17 cellular contexts compared by ENCODE assay signal in the genomic region with DNA sequence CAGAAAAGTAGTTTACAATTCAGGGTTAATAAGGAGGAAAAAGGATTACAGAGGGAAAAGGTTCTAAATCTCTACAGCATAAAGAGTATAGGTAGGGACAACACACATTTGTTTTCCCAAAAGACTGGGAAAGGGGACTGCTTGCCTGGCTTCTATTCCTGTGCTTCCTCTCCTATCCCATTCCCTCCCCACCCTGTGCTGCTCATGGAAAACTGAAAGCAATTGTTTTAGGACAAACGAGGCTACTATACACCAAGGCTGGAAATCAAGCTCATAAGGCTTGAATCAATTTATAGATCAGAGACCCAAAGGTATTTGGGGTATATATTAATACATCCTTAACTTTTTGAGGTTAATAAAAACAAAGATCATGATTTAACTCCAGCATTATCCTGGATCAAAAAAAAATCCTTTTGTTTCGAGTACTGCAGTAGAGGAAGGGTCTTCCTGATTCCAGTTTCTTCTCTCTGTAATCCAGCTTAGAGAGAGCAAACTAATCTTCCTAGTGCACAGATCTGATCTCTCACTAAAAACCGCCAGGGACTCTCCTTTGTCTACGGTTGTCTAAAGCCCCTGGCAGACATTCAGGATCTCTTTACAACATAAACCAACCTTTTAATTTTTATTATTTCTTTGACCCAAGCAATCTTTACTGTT. TPM values are rescaled to one million over a fixed set of nuclear protein-coding genes. Genes with fewer than 3 reads are reported as not detected.
"Had no signal": no experiment of that assay in that cellular context is flagged by ENCODE, and none has a peak within 500 bp of the region (broad histone marks: within the 10 kb centered on the region; RNA-seq: fewer than 3 reads in every experiment).

No MANE protein-coding gene starts in this region.

- H3K27me3 Mint-ChIP-seq: activated CD8-positive, alpha-beta T cell treated with anti-CD3 and anti-CD28 coated beads for 36 hours; stimulated activated naive CD8-positive, alpha-beta T cell treated with anti-CD3 and anti-CD28 coated beads, Interleukin-15, Interleukin-2, amounts not matched to agents 100 ng/mL and 50 ng/mL, for 24 hours had no signal

- H3K9me3 Mint-ChIP-seq: activated CD8-positive, alpha-beta T cell treated with anti-CD3 and anti-CD28 coated beads for 36 hours; activated naive CD4-positive, alpha-beta T cell treated with anti-CD3 and anti-CD28 coated beads, Interleukin-2, amount 50 U/mL, for 72 hours; activated T-cell treated with anti-CD3 and anti-CD28 coated beads, Interleukin-2, amount 50 U/mL, for 4 hours; stimulated activated naive CD8-positive, alpha-beta T cell treated with anti-CD3 and anti-CD28 coated beads, Interleukin-15, Interleukin-2, amounts not matched to agents 100 ng/mL and 50 ng/mL, for 24 hours had no signal

- H3K36me3 Mint-ChIP-seq: activated naive CD4-positive, alpha-beta T cell treated with anti-CD3 and anti-CD28 coated beads, Interleukin-2, amount 50 U/mL, for 72 hours; WTC11 had no signal

- H3K27ac ChIP-seq: ovary, thoracic aorta had no signal

- H3K4me3 Mint-ChIP-seq: activated CD8-positive, alpha-beta T cell treated with anti-CD3 and anti-CD28 coated beads for 36 hours; activated T-cell treated with anti-CD3 and anti-CD28 coated beads, Interleukin-2, amount 50 U/mL, for 4 hours; stimulated activated naive CD8-positive, alpha-beta T cell treated with anti-CD3 and anti-CD28 coated beads, Interleukin-15, Interleukin-2, amounts not matched to agents 100 ng/mL and 50 ng/mL, for 24 hours; WTC11 had no signal

- ATAC-seq: activated CD8-positive, alpha-beta T cell treated with anti-CD3 and anti-CD28 coated beads for 36 hours; activated naive CD4-positive, alpha-beta T cell treated with anti-CD3 and anti-CD28 coated beads, Interleukin-2, amount 50 U/mL, for 72 hours; activated T-cell treated with anti-CD3 and anti-CD28 coated beads, Interleukin-2, amount 50 U/mL, for 4 hours; esophagus mucosa; sciatic nerve; WTC11 had no signal

- H3K27ac Mint-ChIP-seq: activated CD8-positive, alpha-beta T cell treated with anti-CD3 and anti-CD28 coated beads for 36 hours; activated naive CD4-positive, alpha-beta T cell treated with anti-CD3 and anti-CD28 coated beads, Interleukin-2, amount 50 U/mL, for 72 hours; stimulated activated naive CD8-positive, alpha-beta T cell treated with anti-CD3 and anti-CD28 coated beads, Interleukin-15, Interleukin-2, amounts not matched to agents 100 ng/mL and 50 ng/mL, for 24 hours; WTC11 had no signal

- DNase-seq: activated CD4-positive, alpha-beta T cell treated with anti-CD3 and anti-CD28 coated beads for 4 hours; activated CD8-positive, alpha-beta T cell treated with anti-CD3 and anti-CD28 coated beads for 36 hours; activated effector memory CD4-positive, alpha-beta T cell treated with anti-CD3 and anti-CD28 coated beads, Interleukin-2, amount 50 U/mL, for 16 hours; activated T-cell treated with anti-CD3 and anti-CD28 coated beads, Interleukin-2, amount 50 U/mL, for 4 hours; ovary had no signal

RNA-seq across cellular contexts. Expression of a gene that starts 37.3 kb away (rescaled TPM):
- total RNA-seq: activated CD8-positive, alpha-beta T cell treated with anti-CD3 and anti-CD28 coated beads for 36 hours; activated naive CD4-positive, alpha-beta T cell treated with anti-CD3 and anti-CD28 coated beads, Interleukin-2, amount 50 U/mL, for 72 hours; esophagus mucosa; glomerular endothelial cell; kidney epithelial cell; lower leg skin; mesenteric fat pad; ovary; sciatic nerve; T-helper 1 cell treated with Interleukin-12 subunit alpha and Interleukin-12 subunit beta and Interleukin-4 antibody, amounts not matched to agents 30 ng/mL and 1 ng/mL, for 36 hours; urinary bladder; WTC11 had no signal
